In the genomic region with DNA sequence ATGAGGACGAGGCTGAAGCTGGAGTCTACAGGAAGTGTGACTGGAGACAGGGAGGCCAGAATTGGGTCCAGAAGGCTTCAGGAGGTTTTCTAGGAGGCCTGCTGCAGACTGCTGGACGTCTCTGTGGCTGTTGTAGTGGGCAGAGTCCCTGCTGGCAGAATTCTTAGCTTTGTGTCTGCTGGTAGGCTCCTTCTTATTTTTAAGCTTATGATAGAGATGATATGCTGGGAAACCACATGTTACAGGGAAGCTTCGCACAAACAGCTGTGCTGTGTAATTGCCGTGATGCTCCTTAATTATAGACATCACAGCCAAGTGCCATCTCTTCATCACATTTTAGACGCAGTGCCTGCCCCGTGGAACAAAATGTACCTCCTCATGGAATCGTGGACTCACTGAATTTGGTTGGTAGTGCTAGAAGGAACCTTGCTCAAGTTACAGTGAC, we compare ENCODE assay signal across 1 cellular context.
TF ChIP-seq lines count a peak whose summit lies in the region.

No MANE protein-coding gene starts in this region.

TF ChIP-seq in A549, 52 proteins besides CTCF, POLR2A, EP300 and RAD21 (continued from another document):
- TF ChIP-seq, protein P1, sequence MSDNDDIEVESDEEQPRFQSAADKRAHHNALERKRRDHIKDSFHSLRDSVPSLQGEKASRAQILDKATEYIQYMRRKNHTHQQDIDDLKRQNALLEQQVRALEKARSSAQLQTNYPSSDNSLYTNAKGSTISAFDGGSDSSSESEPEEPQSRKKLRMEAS (IDR thresholded peaks at IDR 0.05), result no peak
- TF ChIP-seq MAZ (IDR thresholded peaks at IDR 0.05; ENCODE audit: borderline replicate concordance, low read depth, low read length), result no peak
- TF ChIP-seq, protein P2, sequence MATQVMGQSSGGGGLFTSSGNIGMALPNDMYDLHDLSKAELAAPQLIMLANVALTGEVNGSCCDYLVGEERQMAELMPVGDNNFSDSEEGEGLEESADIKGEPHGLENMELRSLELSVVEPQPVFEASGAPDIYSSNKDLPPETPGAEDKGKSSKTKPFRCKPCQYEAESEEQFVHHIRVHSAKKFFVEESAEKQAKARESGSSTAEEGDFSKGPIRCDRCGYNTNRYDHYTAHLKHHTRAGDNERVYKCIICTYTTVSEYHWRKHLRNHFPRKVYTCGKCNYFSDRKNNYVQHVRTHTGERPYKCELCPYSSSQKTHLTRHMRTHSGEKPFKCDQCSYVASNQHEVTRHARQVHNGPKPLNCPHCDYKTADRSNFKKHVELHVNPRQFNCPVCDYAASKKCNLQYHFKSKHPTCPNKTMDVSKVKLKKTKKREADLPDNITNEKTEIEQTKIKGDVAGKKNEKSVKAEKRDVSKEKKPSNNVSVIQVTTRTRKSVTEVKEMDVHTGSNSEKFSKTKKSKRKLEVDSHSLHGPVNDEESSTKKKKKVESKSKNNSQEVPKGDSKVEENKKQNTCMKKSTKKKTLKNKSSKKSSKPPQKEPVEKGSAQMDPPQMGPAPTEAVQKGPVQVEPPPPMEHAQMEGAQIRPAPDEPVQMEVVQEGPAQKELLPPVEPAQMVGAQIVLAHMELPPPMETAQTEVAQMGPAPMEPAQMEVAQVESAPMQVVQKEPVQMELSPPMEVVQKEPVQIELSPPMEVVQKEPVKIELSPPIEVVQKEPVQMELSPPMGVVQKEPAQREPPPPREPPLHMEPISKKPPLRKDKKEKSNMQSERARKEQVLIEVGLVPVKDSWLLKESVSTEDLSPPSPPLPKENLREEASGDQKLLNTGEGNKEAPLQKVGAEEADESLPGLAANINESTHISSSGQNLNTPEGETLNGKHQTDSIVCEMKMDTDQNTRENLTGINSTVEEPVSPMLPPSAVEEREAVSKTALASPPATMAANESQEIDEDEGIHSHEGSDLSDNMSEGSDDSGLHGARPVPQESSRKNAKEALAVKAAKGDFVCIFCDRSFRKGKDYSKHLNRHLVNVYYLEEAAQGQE (IDR thresholded peaks at IDR 0.05), result no peak
- TF ChIP-seq CHD4 (IDR thresholded peaks at IDR 0.05; ENCODE audit: borderline replicate concordance), result no peak
- no peak for TF ChIP-seq KDM5A (IDR thresholded peaks at IDR 0.05)
- no peak for TF ChIP-seq SREBF2 (IDR thresholded peaks at IDR 0.05)
